ENCODE assay signal across 8 cellular contexts in the genomic region with DNA sequence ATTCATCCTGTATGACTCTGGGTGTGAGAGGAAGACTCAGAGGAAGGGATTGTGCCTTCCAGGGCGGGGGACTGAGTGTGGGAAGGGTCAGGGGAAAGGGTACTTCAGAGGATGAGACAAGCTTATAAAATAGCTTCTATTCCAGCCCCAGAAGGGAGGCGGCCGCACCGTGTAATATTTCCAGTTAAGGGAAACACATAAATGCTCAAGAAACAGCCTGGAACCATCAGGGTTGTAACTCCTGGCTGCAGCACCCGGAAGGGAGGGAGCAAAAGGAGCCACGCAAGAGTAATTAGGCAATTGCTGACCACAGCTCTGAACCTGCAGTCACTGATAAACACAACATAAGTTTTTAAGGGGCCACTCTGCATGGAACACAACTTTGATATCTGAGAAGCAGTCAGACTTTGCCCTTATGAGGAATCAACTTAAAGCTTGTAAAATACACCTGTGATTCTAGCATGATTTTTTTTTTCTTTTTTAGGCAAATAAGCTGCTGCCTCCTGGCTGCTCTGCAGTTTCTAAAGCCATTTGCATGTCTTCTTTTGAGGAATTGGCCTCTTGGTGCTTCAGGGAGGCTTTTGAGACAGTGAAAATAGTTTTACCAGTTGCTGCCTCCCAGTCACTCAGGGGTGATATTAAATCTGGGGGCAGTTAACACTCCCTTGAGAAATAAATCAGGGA.
A peak's percentile ranks its signal among the peaks of the same experiment; 100 is the strongest.
DNase-seq lines count a peak whose midpoint lies in the region; ATAC-seq and TF ChIP-seq lines count a peak whose summit lies in the region.

No MANE protein-coding gene starts in this region.

- H3K4me1 Mint-ChIP-seq in WTC11 (peaks cover 44% of the 10 kb centered on the region), natural killer cell (peaks cover 0 to 2% of the 10 kb centered on the region in 2 donors)

- H3K27ac Mint-ChIP-seq in WTC11 = peak overlapping the region; percentile 46
- H3K27ac Mint-ChIP-seq in natural killer cell = no peak overlapping the region

- H3K9me3 Mint-ChIP-seq in WTC11 (no peaks in the 10 kb centered on the region), natural killer cell (no peaks in the 10 kb centered on the region)

- H3K27me3 Mint-ChIP-seq in WTC11 (ENCODE audit: low read depth) = no peaks in the 10 kb centered on the region
- peaks cover 35 to 48% of the 10 kb centered on the region in 2 donors for H3K27me3 Mint-ChIP-seq in natural killer cell (ENCODE audit: low read depth in 2 of 2)

- no peaks in the 10 kb centered on the region for H3K36me3 Mint-ChIP-seq in WTC11
- no peaks in the 10 kb centered on the region for H3K36me3 Mint-ChIP-seq in natural killer cell

- intact Hi-C loops in left colon (cut with DNase I, micrococcal nuclease) (no loop called here), natural killer cell (cut with micrococcal nuclease) (no loop called here)

- TF ChIP-seq CTCF in WTC11 (IDR thresholded peaks at IDR 0.05) (no peak), natural killer cell (IDR thresholded peaks at IDR 0.05) (no peak)

- POLR2A ChIA-PET in WTC11 (lab: Charles Lee) = interaction anchor here (0.6 kb wide), 2 partner anchors 26 to 187 kb away, joined by 3 to 5 read pairs; no protein-coding TSS in a partner anchor

- DNase-seq in AG20443 (ENCODE audit: low spot score) (peak; percentile 58), WTC11 (ENCODE audit: low spot score) (no peak), left colon (peak; percentile 82 to 85), DMS114 treated with DMSO at 0.1 percent for 48 hours (lab: John Stamatoyannopoulos, UW; ENCODE audit: unreplicated experiment) (no peak), natural killer cell (no peak)
- no peak for DNase-seq in stimulated activated CD4-positive, alpha-beta T cell treated with anti-CD3 and anti-CD28 coated beads, Interleukin-4, amount 100 ng/mL, for 24 hours

- H3K4me3 Mint-ChIP-seq in WTC11 = peak overlapping the region; percentile 1
- H3K4me3 Mint-ChIP-seq in natural killer cell = no peak overlapping the region

- CTCF ChIA-PET in WTC11 (lab: Charles Lee) = interaction anchor here (0.7 to 2.3 kb wide), 5 partner anchors 8 to 138 kb away, joined by 4 to 10 read pairs (median 4); no protein-coding TSS in a partner anchor

- peak; percentile 79 for ATAC-seq in HG02884 (IDR thresholded peaks at IDR 0.05; ENCODE audit: unreplicated experiment)
- ATAC-seq in WTC11 = peak; percentile 80
- ATAC-seq in left colon = peak; percentile 96
- ATAC-seq in natural killer cell = no peak
- ATAC-seq in GM19467 (IDR thresholded peaks at IDR 0.05; ENCODE audit: unreplicated experiment) = no peak

TF ChIP-seq in WTC11, 78 proteins besides CTCF, POLR2A, EP300 and RAD21:
- no peak for TF ChIP-seq IRF2 (CRISPR knock-in tag; IDR thresholded peaks at IDR 0.05; ENCODE audit: borderline replicate concordance, low read depth)
- TF ChIP-seq, protein P1, sequence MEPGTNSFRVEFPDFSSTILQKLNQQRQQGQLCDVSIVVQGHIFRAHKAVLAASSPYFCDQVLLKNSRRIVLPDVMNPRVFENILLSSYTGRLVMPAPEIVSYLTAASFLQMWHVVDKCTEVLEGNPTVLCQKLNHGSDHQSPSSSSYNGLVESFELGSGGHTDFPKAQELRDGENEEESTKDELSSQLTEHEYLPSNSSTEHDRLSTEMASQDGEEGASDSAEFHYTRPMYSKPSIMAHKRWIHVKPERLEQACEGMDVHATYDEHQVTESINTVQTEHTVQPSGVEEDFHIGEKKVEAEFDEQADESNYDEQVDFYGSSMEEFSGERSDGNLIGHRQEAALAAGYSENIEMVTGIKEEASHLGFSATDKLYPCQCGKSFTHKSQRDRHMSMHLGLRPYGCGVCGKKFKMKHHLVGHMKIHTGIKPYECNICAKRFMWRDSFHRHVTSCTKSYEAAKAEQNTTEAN (CRISPR knock-in tag; IDR thresholded peaks at IDR 0.05) = no peak
- no peak for TF ChIP-seq NFATC4 (CRISPR knock-in tag; IDR thresholded peaks at IDR 0.05)
- TF ChIP-seq ZNF396 (CRISPR knock-in tag; IDR thresholded peaks at IDR 0.05; ENCODE audit: borderline replicate concordance) = no peak
- no peak for TF ChIP-seq OVOL2 (CRISPR knock-in tag; IDR thresholded peaks at IDR 0.05; ENCODE audit: borderline replicate concordance)
- no peak for TF ChIP-seq AFF4 (CRISPR knock-in tag; IDR thresholded peaks at IDR 0.05; ENCODE audit: borderline replicate concordance)
- no peak for TF ChIP-seq SOX15 (CRISPR knock-in tag; IDR thresholded peaks at IDR 0.05)

Comparison
In these comparisons a context has a peak if more than half of its experiments do, and no peak if none do; other contexts are left out.
1. DNase-seq: peak in AG20443 (single experiment) and left colon (2 of 2); none in WTC11 (single experiment), DMS114 treated with DMSO at 0.1 percent for 48 hours (single experiment), natural killer cell (single experiment) and stimulated activated CD4-positive, alpha-beta T cell treated with anti-CD3 and anti-CD28 coated beads, Interleukin-4, amount 100 ng/mL, for 24 hours (single experiment).
2. ATAC-seq: peak in HG02884 (single experiment), WTC11 (single experiment) and left colon (single experiment); none in natural killer cell (0 of 3) and GM19467 (single experiment).